In genomic region chr1:86394416-86394815, GRCh38 we compare ENCODE assay signal across 2 cellular contexts.
TF ChIP-seq lines count a peak whose summit lies in the region.

No MANE protein-coding gene starts in this region.

TF ChIP-seq in GM23338, 12 proteins besides CTCF, POLR2A, EP300 and RAD21 (continued from another document):
- TF ChIP-seq ETS1 (IDR thresholded peaks at IDR 0.05) (no peak), ZNF331 (CRISPR knock-in tag; IDR thresholded peaks at IDR 0.05; ENCODE audit: low read depth) (no peak), STAT1 (IDR thresholded peaks at IDR 0.05; ENCODE audit: unreplicated experiment) (no peak), JUNB (IDR thresholded peaks at IDR 0.05; ENCODE audit: unreplicated experiment) (no peak), REST (IDR thresholded peaks at IDR 0.05; ENCODE audit: unreplicated experiment) (no peak)

TF ChIP-seq in endothelial cell of umbilical vein, 7 proteins besides CTCF, POLR2A, EP300 and RAD21 (continued from another document):
- TF ChIP-seq EZH2 (IDR thresholded peaks at IDR 0.05; ENCODE audit: borderline replicate concordance, low read depth, low read length, severe bottlenecking) (no peak), POLR2AphosphoS5 (IDR thresholded peaks at IDR 0.05; ENCODE audit: insufficient read depth, low read depth, low read length) (no peak)
TF ChIP-seq in endothelial cell of umbilical vein: peak in this region for 1.
